ENCODE assay signal across 7 cellular contexts in the genomic region with DNA sequence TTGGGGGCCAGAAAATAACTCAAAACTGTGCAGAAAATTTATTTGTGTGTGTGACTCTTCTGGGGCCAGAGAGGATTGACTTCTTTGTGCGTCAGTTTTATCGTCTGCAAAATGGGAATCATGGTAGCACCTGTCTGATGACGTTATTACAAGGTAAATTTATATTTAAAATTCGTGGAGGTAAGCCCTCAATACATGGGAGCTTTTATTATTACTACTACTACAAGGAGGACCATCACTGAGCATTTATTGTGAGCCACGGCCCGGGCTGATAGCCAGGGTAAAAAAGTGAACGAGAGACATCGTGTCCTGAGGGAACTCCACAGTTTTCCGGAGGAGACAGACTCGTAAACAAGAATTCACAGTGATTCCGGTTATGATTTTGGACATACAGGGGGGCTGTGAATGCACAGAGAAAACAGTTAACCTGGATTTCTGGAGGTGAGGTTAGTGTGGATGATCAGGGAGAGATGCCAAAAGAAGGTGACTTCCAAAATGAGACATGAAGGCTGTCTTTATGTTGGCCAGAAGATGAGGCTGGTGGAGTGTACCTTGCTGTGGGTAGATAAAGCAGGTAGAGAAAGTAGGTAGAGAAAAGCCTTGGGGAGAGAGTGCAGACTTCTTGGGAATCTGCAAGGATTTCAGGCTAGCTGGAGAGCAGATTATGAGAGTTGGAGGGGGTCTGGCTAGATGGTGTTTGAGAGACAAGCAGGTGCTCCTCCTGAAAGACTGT. TPM values are rescaled to one million over a fixed set of nuclear protein-coding genes. Genes with fewer than 3 reads are reported as not detected.
A peak's percentile ranks its signal among the peaks of the same experiment; 100 is the strongest.
DNase-seq lines count a peak whose midpoint lies in the region; ATAC-seq and TF ChIP-seq lines count a peak whose summit lies in the region.

No MANE protein-coding gene starts in this region.

- H3K36me3 ChIP-seq in kidney epithelial cell (ENCODE audit: control insufficient read depth, insufficient read depth, low read length) (no peaks in the 10 kb centered on the region), testis (ENCODE audit: low read depth, missing control alignments) (no peaks in the 10 kb centered on the region)

- H3K27ac ChIP-seq in testis: peak overlapping the region; percentile 50 to 60

- in situ Hi-C loops in astrocyte of the cerebellum (cut with HindIII; ENCODE audit: low sequenced_read_pairs): loop anchor here (10.0 kb wide), 1 partner anchor 82 kb away; no protein-coding TSS in a partner anchor

- CTCF ChIA-PET in HEK293T (lab: Yijun Ruan, JAX): no interaction called here

- WGBS in testis, 2 donors: 3 to 6% methylated on average over 11 of the region's 11 CpGs

- POLR2A ChIA-PET in HEK293T (lab: Yijun Ruan, JAX): no interaction called here

- no peak for ATAC-seq in omental fat pad (ENCODE audit: low FRiP score)
- no peak for ATAC-seq in HG02852 (IDR thresholded peaks at IDR 0.05; ENCODE audit: unreplicated experiment)

- no peaks in the 10 kb centered on the region for H3K27me3 ChIP-seq in kidney epithelial cell (ENCODE audit: control insufficient read depth, insufficient read depth, low read length)
- no peaks in the 10 kb centered on the region for H3K27me3 ChIP-seq in testis

- no peaks in the 10 kb centered on the region for H3K4me1 ChIP-seq in testis

- H3K9me3 ChIP-seq in testis: no peaks in the 10 kb centered on the region

- DNase-seq in HEK293T (ENCODE audit: extremely low spot score) (no peak), astrocyte of the cerebellum (ENCODE audit: low read depth) (no peak), kidney epithelial cell (ENCODE audit: low read depth) (no peak), testis (peak; percentile 59), omental fat pad (ENCODE audit: low spot score) (no peak)
- DNase-seq in activated CD4-positive, CD25-positive, alpha-beta regulatory T cell (lab: John Stamatoyannopoulos, UW): no peak

- TF ChIP-seq CTCF in astrocyte of the cerebellum (IDR thresholded peaks at IDR 0.05; ENCODE audit: low read depth, low read length, missing control alignments) (no peak), kidney epithelial cell (IDR thresholded peaks at IDR 0.05; ENCODE audit: insufficient read depth, low read length, poor library complexity, severe bottlenecking) (no peak), testis (IDR thresholded peaks at IDR 0.05) (no peak), omental fat pad (IDR thresholded peaks at IDR 0.05) (no peak)

- H3K4me3 ChIP-seq in astrocyte of the cerebellum (ENCODE audit: low read depth, low read length): peak overlapping the region; percentile 67
- peak overlapping the region; percentile 82 for H3K4me3 ChIP-seq in kidney epithelial cell (ENCODE audit: low read depth, low read length)
- peak overlapping the region; percentile 68 to 79 for H3K4me3 ChIP-seq in testis

- TF ChIP-seq POLR2A in testis (IDR thresholded peaks at IDR 0.05): no peak

- intact Hi-C loops in testis (cut with DNase I; ENCODE audit: low total_unique reads): loop anchor here (10.0 kb wide), 1 partner anchor 72 kb away; no protein-coding TSS in a partner anchor

TF ChIP-seq in HEK293T, 16 proteins besides CTCF, POLR2A, EP300 and RAD21:
- TF ChIP-seq SP1 (IDR thresholded peaks at IDR 0.05): no peak
- 0 out of 2 replicates have a peak, but pooled peaks have one; percentile 17 for TF ChIP-seq L3MBTL2 (conservative IDR thresholded peaks at IDR 0.05)

RNA-seq across cellular contexts. Expression of a gene that starts 10.5 kb away (rescaled TPM):
- total RNA-seq in kidney epithelial cell (80.5 and 92.5 TPM in 2 replicates), testis (100 to 1,000 TPM; 163 to 181 TPM), omental fat pad (100 to 1,000 TPM; 102 to 157 (median 121) TPM)
- 263 TPM for polyA plus RNA-seq in testis (ENCODE audit: insufficient read depth, low read depth, low replicate concordance)

RNA-seq across cellular contexts. Expression of a gene that starts 50.0 kb away (rescaled TPM):
- total RNA-seq in kidney epithelial cell (71.0 and 74.1 TPM in 2 replicates), testis (10 to 100 TPM; 66.6 to 70.4 TPM), omental fat pad (100 to 1,000 TPM in 3 of 4 donors, 10 to 100 TPM in 1; 90.8 to 133 (median 118) TPM)
- 180 TPM for polyA plus RNA-seq in testis (ENCODE audit: insufficient read depth, low read depth, low replicate concordance)

RNA-seq across cellular contexts. Expression of a gene that starts 56.7 kb away (rescaled TPM):
- total RNA-seq in kidney epithelial cell (15.4 and 25.1 TPM in 2 replicates), testis (10 to 100 TPM; 12.0 to 13.1 TPM), omental fat pad (10 to 100 TPM; 14.5 to 40.8 (median 23.6) TPM)
- polyA plus RNA-seq in testis (ENCODE audit: insufficient read depth, low read depth, low replicate concordance): 9.8 TPM
